Comparison of ENCODE assay signal across 8 cellular contexts in genomic region chr1:153534226-153534932, GRCh38. TPM values are rescaled to one million over a fixed set of nuclear protein-coding genes. Genes with fewer than 3 reads are reported as not detected.
DNase-seq lines count a peak whose midpoint lies in the region; ATAC-seq and TF ChIP-seq lines count a peak whose summit lies in the region.

No MANE protein-coding gene starts in this region.

- no peaks in the 10 kb centered on the region for H3K9me3 Mint-ChIP-seq in activated T-helper 17 cell treated with anti-CD3 and anti-CD28 coated beads, Interleukin-2, amount 50 U/mL, for 72 hours
- H3K9me3 Mint-ChIP-seq in stimulated activated memory B cell treated with anti-CD40 and anti-IgM and Interleukin-4, amounts not matched to agents 10 μg/mL and 1 μg/mL and 100 μg/mL, for 72 hours, result no peaks in the 10 kb centered on the region

- H3K4me3 ChIP-seq in HEK293 (ENCODE audit: low read depth, low read length), result no peak overlapping the region
- H3K4me3 ChIP-seq in right atrium auricular region, result peak overlapping the region; percentile 67 to 74

- CTCF ChIA-PET in HEK293 (lab: Yijun Ruan, JAX), result interaction anchor here (0.6 to 4.3 kb wide), 10 partner anchors 9 to 42 kb away, joined by 3 to 55 read pairs (median 4); partner anchors contain the start of genes S100A3 and S100A4

- peak overlapping the region; percentile 94 for H3K27ac Mint-ChIP-seq in activated T-helper 17 cell treated with anti-CD3 and anti-CD28 coated beads, Interleukin-2, amount 50 U/mL, for 72 hours
- peak overlapping the region; percentile 95 for H3K27ac Mint-ChIP-seq in stimulated activated memory B cell treated with anti-CD40 and anti-IgM and Interleukin-4, amounts not matched to agents 10 μg/mL and 1 μg/mL and 100 μg/mL, for 72 hours

- no peak for ATAC-seq in activated T-helper 17 cell treated with anti-CD3 and anti-CD28 coated beads, Interleukin-2, amount 50 U/mL, for 72 hours (replicated peaks)
- no peak for ATAC-seq in stimulated activated memory B cell treated with anti-CD40 and anti-IgM and Interleukin-4, amounts not matched to agents 10 μg/mL and 1 μg/mL and 100 μg/mL, for 72 hours
- ATAC-seq in GM18520 (IDR thresholded peaks at IDR 0.05; ENCODE audit: unreplicated experiment), result no peak
- no peak for ATAC-seq in HG02588 (IDR thresholded peaks at IDR 0.05; ENCODE audit: unreplicated experiment)
- ATAC-seq in GM21360 (IDR thresholded peaks at IDR 0.05; ENCODE audit: unreplicated experiment), result no peak

- no peak for DNase-seq in right atrium auricular region (ENCODE audit: low spot score)
- DNase-seq in mesenteric fat pad (ENCODE audit: low spot score), result no peak

- peak overlapping the region; percentile 96 for H3K4me3 Mint-ChIP-seq in activated T-helper 17 cell treated with anti-CD3 and anti-CD28 coated beads, Interleukin-2, amount 50 U/mL, for 72 hours
- H3K4me3 Mint-ChIP-seq in stimulated activated memory B cell treated with anti-CD40 and anti-IgM and Interleukin-4, amounts not matched to agents 10 μg/mL and 1 μg/mL and 100 μg/mL, for 72 hours, result peak overlapping the region; percentile 85

- H3K9me3 ChIP-seq in HEK293 (ENCODE audit: control insufficient read depth, insufficient read depth, low read depth, low read length), result no peaks in the 10 kb centered on the region
- no peaks in the 10 kb centered on the region for H3K9me3 ChIP-seq in right atrium auricular region

- no peaks in the 10 kb centered on the region for H3K36me3 ChIP-seq in HEK293 (ENCODE audit: control insufficient read depth in 2 of 2, insufficient read depth in 1 of 2, low read length in 2 of 2)
- H3K36me3 ChIP-seq in right atrium auricular region, result no peaks in the 10 kb centered on the region

- H3K4me1 ChIP-seq in HEK293 (ENCODE audit: control insufficient read depth, insufficient read depth, low read length) (no peaks in the 10 kb centered on the region), right atrium auricular region (peaks cover 0 to 38% of the 10 kb centered on the region in 2 donors)

- H3K36me3 Mint-ChIP-seq in activated T-helper 17 cell treated with anti-CD3 and anti-CD28 coated beads, Interleukin-2, amount 50 U/mL, for 72 hours (ENCODE audit: low read depth), result peaks cover 46% of the 10 kb centered on the region
- peaks cover 6% of the 10 kb centered on the region for H3K36me3 Mint-ChIP-seq in stimulated activated memory B cell treated with anti-CD40 and anti-IgM and Interleukin-4, amounts not matched to agents 10 μg/mL and 1 μg/mL and 100 μg/mL, for 72 hours

- H3K27me3 Mint-ChIP-seq in activated T-helper 17 cell treated with anti-CD3 and anti-CD28 coated beads, Interleukin-2, amount 50 U/mL, for 72 hours, result no peaks in the 10 kb centered on the region
- H3K27me3 Mint-ChIP-seq in stimulated activated memory B cell treated with anti-CD40 and anti-IgM and Interleukin-4, amounts not matched to agents 10 μg/mL and 1 μg/mL and 100 μg/mL, for 72 hours, result no peaks in the 10 kb centered on the region

- POLR2A ChIA-PET in HEK293 (lab: Yijun Ruan, JAX), result interaction anchor here (1.2 kb wide), 1 partner anchor 34 kb away, joined by 4 read pairs; no protein-coding TSS in a partner anchor

- no peak overlapping the region for H3K27ac ChIP-seq in HEK293 (ENCODE audit: extremely low read depth, low read depth, low read length)
- peak overlapping the region; percentile 97 for H3K27ac ChIP-seq in right atrium auricular region

- peaks cover 40% of the 10 kb centered on the region for H3K4me1 Mint-ChIP-seq in activated T-helper 17 cell treated with anti-CD3 and anti-CD28 coated beads, Interleukin-2, amount 50 U/mL, for 72 hours
- H3K4me1 Mint-ChIP-seq in stimulated activated memory B cell treated with anti-CD40 and anti-IgM and Interleukin-4, amounts not matched to agents 10 μg/mL and 1 μg/mL and 100 μg/mL, for 72 hours, result peaks cover 45% of the 10 kb centered on the region

- TF ChIP-seq CTCF in HEK293 (tag by site-specific recombination; IDR thresholded peaks at IDR 0.05), result no peak
- no peak for TF ChIP-seq CTCF in right atrium auricular region (IDR thresholded peaks at IDR 0.05)

- no peaks in the 10 kb centered on the region for H3K27me3 ChIP-seq in right atrium auricular region

TF ChIP-seq in HEK293, 187 proteins besides CTCF, POLR2A, EP300 and RAD21 (continues in another document):
- TF ChIP-seq ZBTB44 (tag by site-specific recombination; IDR thresholded peaks at IDR 0.05) (no peak), ZBTB11 (tag by site-specific recombination; conservative IDR thresholded peaks at IDR 0.05; ENCODE audit: low read depth) (no peak), ZBTB20 (tag by site-specific recombination; IDR thresholded peaks at IDR 0.05) (no peak), ZNF76 (tag by site-specific recombination; IDR thresholded peaks at IDR 0.05; ENCODE audit: borderline replicate concordance, low read depth) (no peak), KLF1 (tag by site-specific recombination; IDR thresholded peaks at IDR 0.05) (no peak), ELK4 (IDR thresholded peaks at IDR 0.05; ENCODE audit: borderline replicate concordance, low read depth, low read length) (no peak), ZNF670 (tag by site-specific recombination; IDR thresholded peaks at IDR 0.05; ENCODE audit: low read depth) (no peak), ZNF426 (tag by site-specific recombination; IDR thresholded peaks at IDR 0.05) (no peak), ZFP69B (tag by site-specific recombination; IDR thresholded peaks at IDR 0.05) (no peak), ZNF211 (tag by site-specific recombination; IDR thresholded peaks at IDR 0.05; ENCODE audit: low read depth) (no peak), ZNF184 (tag by site-specific recombination; IDR thresholded peaks at IDR 0.05) (peak; percentile 40; the same call in 1 of the 2 replicates), KLF16 (tag by site-specific recombination; IDR thresholded peaks at IDR 0.05) (no peak), ZNF501 (tag by site-specific recombination; IDR thresholded peaks at IDR 0.05) (no peak)

RNA-seq across cellular contexts. Expression of gene S100A6, which starts 1.4 kb away (rescaled TPM):
- 100 to 1,000 TPM; 530 to 753 TPM for total RNA-seq in activated T-helper 17 cell treated with anti-CD3 and anti-CD28 coated beads, Interleukin-2, amount 50 U/mL, for 72 hours
- 100 to 1,000 TPM; 156 to 324 TPM for total RNA-seq in right atrium auricular region
- 1,184 TPM for total RNA-seq in mesenteric fat pad

RNA-seq across cellular contexts. Expression of gene S100A5, which starts 6.4 kb away (rescaled TPM):
- 1 to 10 TPM; 3.2 to 9.6 TPM for total RNA-seq in activated T-helper 17 cell treated with anti-CD3 and anti-CD28 coated beads, Interleukin-2, amount 50 U/mL, for 72 hours
- total RNA-seq in right atrium auricular region, result not detected
- not detected for total RNA-seq in mesenteric fat pad

RNA-seq across cellular contexts. Expression of gene S100A4, which starts 11.2 kb away (rescaled TPM):
- 1,000 to 10,000 TPM; 1,035 to 1,445 TPM for total RNA-seq in activated T-helper 17 cell treated with anti-CD3 and anti-CD28 coated beads, Interleukin-2, amount 50 U/mL, for 72 hours
- 100 to 1,000 TPM; 144 to 156 TPM for total RNA-seq in right atrium auricular region
- 512 TPM for total RNA-seq in mesenteric fat pad

RNA-seq across cellular contexts. Expression of gene S100A3, which starts 14.7 kb away (rescaled TPM):
- total RNA-seq in activated T-helper 17 cell treated with anti-CD3 and anti-CD28 coated beads, Interleukin-2, amount 50 U/mL, for 72 hours, result not detected
- 1 to 10 TPM; 1.8 to 3.4 TPM for total RNA-seq in right atrium auricular region
- total RNA-seq in mesenteric fat pad, result 2.2 TPM

RNA-seq across cellular contexts. Expression of gene S100A2, which starts 31.3 kb away (rescaled TPM):
- 10 to 100 TPM; 10.1 to 10.7 TPM for total RNA-seq in activated T-helper 17 cell treated with anti-CD3 and anti-CD28 coated beads, Interleukin-2, amount 50 U/mL, for 72 hours
- total RNA-seq in right atrium auricular region, result not detected
- 0.58 TPM for total RNA-seq in mesenteric fat pad
